In the genomic region with DNA sequence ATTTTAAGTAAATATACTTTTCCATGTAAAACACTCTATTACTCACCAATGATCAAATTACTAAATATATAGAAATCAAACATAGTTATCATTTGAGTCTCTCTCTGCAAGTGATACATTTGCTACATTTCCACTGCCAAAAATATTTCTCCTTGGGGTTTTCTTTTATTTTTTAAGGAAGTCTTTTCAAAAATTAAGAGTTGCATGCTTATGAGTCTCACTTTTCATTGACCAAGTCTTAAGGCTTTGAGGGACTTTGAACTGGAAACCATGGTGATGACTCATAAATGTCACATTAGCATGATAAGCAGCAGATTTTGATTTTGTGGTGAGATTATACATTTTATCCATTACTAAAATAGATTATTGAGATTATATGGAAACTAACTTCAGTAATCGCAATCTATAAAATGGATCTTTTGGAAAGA, we compare ENCODE assay signal across 23 cellular contexts.
"Had no signal": no experiment of that assay in that cellular context is flagged by ENCODE, and none has a peak within 500 bp of the region (broad histone marks: within the 10 kb centered on the region; RNA-seq: fewer than 3 reads in every experiment).

No MANE protein-coding gene starts in this region.

- H3K4me3 Mint-ChIP-seq: activated B cell treated with CpG ODN at 0.5 μM for 24 hours; activated CD4-positive, alpha-beta T cell treated with anti-CD3 and anti-CD28 coated beads, Interleukin-2, amount 10 ng/mL, durations not matched to agents 7 days and 5 days; activated naive CD4-positive, alpha-beta T cell treated with anti-CD3 and anti-CD28 coated beads, Interleukin-2, amount 10 ng/mL, durations not matched to agents 7 days and 5 days; brain; dendritic cell treated with granulocyte-macrophage colony-stimulating factor and Interleukin-4, amounts not matched to agents 40 ng/mL and 50 ng/mL, for 4 days; effector memory CD8-positive, alpha-beta T cell; nephron progenitor cell; stimulated activated naive CD8-positive, alpha-beta T cell treated with anti-CD3 and anti-CD28 coated beads, Interleukin-15, Interleukin-2, amounts not matched to agents 100 ng/mL and 50 ng/mL, for 24 hours; T-helper 17 cell had no signal

- H3K27me3 Mint-ChIP-seq: brain; dendritic cell treated with granulocyte-macrophage colony-stimulating factor and Interleukin-4, amounts not matched to agents 40 ng/mL and 50 ng/mL, for 4 days had no signal

- H3K27me3 ChIP-seq: gastrocnemius medialis, right lobe of liver, spleen had no signal

- H3K4me1 Mint-ChIP-seq: activated B cell treated with CpG ODN at 0.5 μM for 24 hours; activated CD4-positive, alpha-beta T cell treated with anti-CD3 and anti-CD28 coated beads, Interleukin-2, amount 10 ng/mL, durations not matched to agents 7 days and 5 days; activated naive CD4-positive, alpha-beta T cell treated with anti-CD3 and anti-CD28 coated beads, Interleukin-2, amount 10 ng/mL, durations not matched to agents 7 days and 5 days; brain; nephron progenitor cell; T-helper 17 cell had no signal

- H3K9me3 Mint-ChIP-seq: activated B cell treated with CpG ODN at 0.5 μM for 24 hours; activated CD4-positive, alpha-beta T cell treated with anti-CD3 and anti-CD28 coated beads, Interleukin-2, amount 10 ng/mL, durations not matched to agents 7 days and 5 days; activated naive CD4-positive, alpha-beta T cell treated with anti-CD3 and anti-CD28 coated beads, Interleukin-2, amount 10 ng/mL, durations not matched to agents 7 days and 5 days; activated T-helper 2 cell treated with anti-CD3 and anti-CD28 coated beads, Interferon-gamma antibody, Interleukin-2, Interleukin-4, amounts not matched to agents 10 μg/mL and 5 μg/mL and 100 μg/mL, durations not matched to agents 14 hours and 24 hours and 36 hours; dendritic cell treated with granulocyte-macrophage colony-stimulating factor and Interleukin-4, amounts not matched to agents 40 ng/mL and 50 ng/mL, for 4 days; effector memory CD8-positive, alpha-beta T cell; nephron progenitor cell; stimulated activated naive CD8-positive, alpha-beta T cell treated with anti-CD3 and anti-CD28 coated beads, Interleukin-15, Interleukin-2, amounts not matched to agents 100 ng/mL and 50 ng/mL, for 24 hours had no signal

- H3K36me3 ChIP-seq: gastrocnemius medialis, prostate gland, right lobe of liver, spleen, thoracic aorta had no signal

- H3K27ac Mint-ChIP-seq: activated B cell treated with CpG ODN at 0.5 μM for 24 hours; activated CD4-positive, alpha-beta T cell treated with anti-CD3 and anti-CD28 coated beads, Interleukin-2, amount 10 ng/mL, durations not matched to agents 7 days and 5 days; activated naive CD4-positive, alpha-beta T cell treated with anti-CD3 and anti-CD28 coated beads, Interleukin-2, amount 10 ng/mL, durations not matched to agents 7 days and 5 days; activated T-helper 2 cell treated with anti-CD3 and anti-CD28 coated beads, Interferon-gamma antibody, Interleukin-2, Interleukin-4, amounts not matched to agents 10 μg/mL and 5 μg/mL and 100 μg/mL, durations not matched to agents 14 hours and 24 hours and 36 hours; dendritic cell treated with granulocyte-macrophage colony-stimulating factor and Interleukin-4, amounts not matched to agents 40 ng/mL and 50 ng/mL, for 4 days; effector memory CD8-positive, alpha-beta T cell; nephron progenitor cell; stimulated activated naive CD8-positive, alpha-beta T cell treated with anti-CD3 and anti-CD28 coated beads, Interleukin-15, Interleukin-2, amounts not matched to agents 100 ng/mL and 50 ng/mL, for 24 hours; T-helper 17 cell had no signal

- FAIRE-seq: kidney, TTC549 had no signal

- DNase-seq: activated B cell treated with CpG ODN at 0.5 μM for 24 hours; activated CD4-positive, alpha-beta T cell treated with anti-CD3 and anti-CD28 coated beads, Interleukin-2, amount 10 ng/mL, durations not matched to agents 7 days and 5 days; activated naive CD4-positive, alpha-beta T cell treated with anti-CD3 and anti-CD28 coated beads, Interleukin-2, amount 10 ng/mL, durations not matched to agents 7 days and 5 days; activated T-cell treated with anti-CD3 and anti-CD28 coated beads for 4 hours; amniotic stem cell; cerebellar nuclear complex; effector memory CD8-positive, alpha-beta T cell; erythroblast; gastrocnemius medialis; kidney; left ventricle myocardium superior; mesendoderm; nephron progenitor cell; right lobe of liver; spleen; T-helper 17 cell had no signal

- ATAC-seq: effector memory CD8-positive, alpha-beta T cell; gastrocnemius medialis; left ventricle myocardium superior; right lobe of liver; T-helper 17 cell had no signal

- H3K4me3 ChIP-seq: gastrocnemius medialis, prostate gland, right lobe of liver, spleen, thoracic aorta had no signal

- H3K36me3 Mint-ChIP-seq: activated naive CD4-positive, alpha-beta T cell treated with anti-CD3 and anti-CD28 coated beads, Interleukin-2, amount 10 ng/mL, durations not matched to agents 7 days and 5 days; brain had no signal
